8 cellular contexts compared by ENCODE assay signal in the genomic region with DNA sequence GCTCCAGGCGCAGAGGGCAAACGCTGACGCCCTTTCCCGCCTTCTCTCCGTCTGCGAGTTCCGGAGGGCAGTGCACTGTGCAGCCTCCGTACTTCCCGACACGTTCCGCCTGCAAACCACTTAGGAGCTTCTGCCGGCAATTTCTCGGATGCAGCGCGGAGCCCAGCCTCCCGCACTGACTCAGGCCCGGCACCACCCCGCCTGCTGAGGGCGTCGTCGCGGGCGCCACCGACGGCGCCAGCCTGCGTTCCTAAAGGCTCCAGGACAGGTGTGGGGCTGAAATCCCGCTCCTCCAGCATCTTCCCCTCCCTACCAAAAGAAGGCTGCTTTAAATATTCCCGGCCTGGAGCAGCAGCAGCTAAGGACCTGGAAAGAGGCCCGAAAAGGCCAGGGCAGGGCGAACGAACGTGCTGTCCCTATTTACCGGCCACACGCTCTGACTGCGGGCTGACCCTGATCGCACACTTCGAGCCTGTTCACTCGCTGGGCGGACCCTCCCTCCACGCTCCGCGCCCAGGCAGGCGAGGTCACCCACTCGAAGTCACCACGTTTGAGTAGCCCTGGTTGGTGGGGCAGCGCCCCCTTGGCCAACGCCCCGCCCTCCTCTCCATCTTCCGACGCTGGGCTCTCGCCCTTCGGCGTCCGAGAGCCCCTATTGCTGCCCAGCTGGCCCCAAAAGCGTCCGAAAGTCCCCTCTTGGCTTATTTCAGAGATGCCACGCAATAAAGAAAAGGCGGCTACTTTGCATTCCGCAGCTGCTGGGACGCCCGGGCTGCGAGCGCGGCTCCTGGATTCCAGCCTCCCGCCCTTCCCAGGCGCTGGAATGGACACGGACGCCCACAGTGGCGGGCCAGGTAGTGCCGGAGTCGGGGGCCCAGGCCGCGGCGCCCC. TPM values are rescaled to one million over a fixed set of nuclear protein-coding genes. Genes with fewer than 3 reads are reported as not detected.
A peak's percentile ranks its signal among the peaks of the same experiment; 100 is the strongest.
DNase-seq lines count a peak whose midpoint lies in the region; ATAC-seq, FAIRE-seq and TF ChIP-seq lines count a peak whose summit lies in the region.

No MANE protein-coding gene starts in this region.

- H3K36me3 ChIP-seq in ascending aorta (no peaks in the 10 kb centered on the region), kidney (ENCODE audit: control insufficient read depth in 1 of 2, insufficient read depth in 2 of 2, low read length in 2 of 2) (no peaks in the 10 kb centered on the region), subcutaneous abdominal adipose tissue (ENCODE audit: control insufficient read depth in 5 of 5, insufficient read depth in 5 of 5, low read length in 5 of 5) (no peaks in the 10 kb centered on the region)

- ATAC-seq in GM18519 (IDR thresholded peaks at IDR 0.05; ENCODE audit: low FRiP score, unreplicated experiment) (peak; percentile 27), HG03432 (IDR thresholded peaks at IDR 0.05; ENCODE audit: unreplicated experiment) (peak; percentile 43)

- H3K4me1 ChIP-seq in ascending aorta (no peaks in the 10 kb centered on the region), kidney (ENCODE audit: control insufficient read depth in 1 of 2, insufficient read depth in 1 of 2, low read depth in 1 of 2, low read length in 2 of 2) (peaks cover 0 to 3% of the 10 kb centered on the region in 2 donors), subcutaneous abdominal adipose tissue (ENCODE audit: control insufficient read depth in 5 of 5, insufficient read depth in 5 of 5, low read length in 5 of 5) (peaks cover 3 to 20% (median 18%) of the 10 kb centered on the region in 5 donors)

- POLR2A ChIA-PET in AG04450 (lab: Yijun Ruan, JAX) = no interaction called here

- intact Hi-C loops in ascending aorta (cut with DNase I) (loop anchor here (1.0 to 5.0 kb wide), 2 partner anchors 9 to 38 kb away; no protein-coding TSS in a partner anchor), kidney (cut with DNase I) (no loop called here)

- H3K27me3 ChIP-seq in AG04450 (ENCODE audit: control insufficient read depth, insufficient read depth, low read length) (peaks cover 63% of the 10 kb centered on the region), ascending aorta (no peaks in the 10 kb centered on the region), subcutaneous abdominal adipose tissue (ENCODE audit: control insufficient read depth in 5 of 5, insufficient read depth in 4 of 5, low read length in 5 of 5) (peaks cover 25 to 46% (median 42%) of the 10 kb centered on the region in 5 donors)

- peak overlapping the region; percentile 49 for H3K4me3 ChIP-seq in AG04450 (ENCODE audit: low read depth, low read length)
- H3K4me3 ChIP-seq in ascending aorta = peak overlapping the region; percentile 66 to 80
- H3K4me3 ChIP-seq in kidney (ENCODE audit: low read length in 2 of 2) = peak overlapping the region; percentile 48 to 53
- peak overlapping the region; percentile 57 to 68 (median 64) for H3K4me3 ChIP-seq in subcutaneous abdominal adipose tissue (ENCODE audit: low read depth in 1 of 5, low read length in 5 of 5)

- no peak overlapping the region for H3K9ac ChIP-seq in kidney (ENCODE audit: low read length in 2 of 2)
- peak overlapping the region in 2 of 5 donors; percentile 13 to 47 for H3K9ac ChIP-seq in subcutaneous abdominal adipose tissue (ENCODE audit: low read length in 5 of 5)

- TF ChIP-seq CTCF in AG04450 (IDR thresholded peaks at IDR 0.05; ENCODE audit: low read depth, low read length) = no peak
- no peak for TF ChIP-seq CTCF in ascending aorta (IDR thresholded peaks at IDR 0.05)
- TF ChIP-seq CTCF in kidney (IDR thresholded peaks at IDR 0.05; ENCODE audit: borderline replicate concordance, extremely low read depth, insufficient read depth) = no peak

- CTCF ChIA-PET in AG04450 (lab: Charles Lee) = interaction anchor here (1.0 kb wide), 1 partner anchor 1567 kb away, joined by 3 read pairs; no protein-coding TSS in a partner anchor

- H3K9me3 ChIP-seq in AG04450 (ENCODE audit: control insufficient read depth, insufficient read depth, low read length) (peaks cover 9% of the 10 kb centered on the region; the same call in 1 of the 2 replicates), ascending aorta (no peaks in the 10 kb centered on the region), kidney (ENCODE audit: control insufficient read depth in 1 of 2, low read length in 2 of 2) (peaks cover 0 to 2% of the 10 kb centered on the region in 2 donors), subcutaneous abdominal adipose tissue (ENCODE audit: control insufficient read depth in 5 of 5, low read length in 5 of 5) (no peaks in the 10 kb centered on the region)

- FAIRE-seq in kidney (lab: Jason Lieb, UNC) = no peak

- no peak overlapping the region for H3K27ac ChIP-seq in AG04450 (ENCODE audit: low read depth, low read length)
- peak overlapping the region; percentile 63 to 68 for H3K27ac ChIP-seq in ascending aorta
- no peak overlapping the region for H3K27ac ChIP-seq in kidney (ENCODE audit: low read depth in 2 of 2, low read length in 2 of 2)
- no peak overlapping the region for H3K27ac ChIP-seq in subcutaneous abdominal adipose tissue (ENCODE audit: low read depth, low read length)

- DNase-seq in AG04450 (ENCODE audit: low read depth, low spot score) = no peak
- no peak for DNase-seq in ascending aorta (ENCODE audit: low spot score in 2 of 2)
- DNase-seq in kidney = peak; percentile 67
- no peak for DNase-seq in T-helper 9 cell
- DNase-seq in pons (ENCODE audit: low spot score) = no peak

RNA-seq across cellular contexts. Expression of gene TRIM36, which starts 9.6 kb away (rescaled TPM):
- 0.06 TPM in 2 replicates for polyA plus RNA-seq in AG04450 (2011; rRNA removed)
- polyA minus RNA-seq in AG04450 (2011; rRNA and poly(A)+ RNA removed) = not detected in 2 replicates
- total RNA-seq in ascending aorta = 31.7 TPM
- 1.8 TPM for total RNA-seq in kidney
- 0.39 TPM for polyA plus RNA-seq in kidney (ENCODE audit: insufficient read depth, low read depth, low replicate concordance)

Comparison
In these comparisons a context has a peak if more than half of its experiments do, and no peak if none do; other contexts are left out.
1. H3K27ac ChIP-seq: peak in ascending aorta (2 of 2); none in AG04450 (single experiment), kidney (0 of 2) and subcutaneous abdominal adipose tissue (single experiment).
2. RNA of gene TRIM36, which starts 9.6 kb away (total RNA-seq): 31.7 TPM in ascending aorta (single experiment); 1.8 TPM in kidney (single experiment); every median in the first group is over 10 times any median in the second.
3. Peak in every context shown above with its lines, with median percentiles within 50 percentile points of each other: H3K4me3 ChIP-seq.